Comparison of ENCODE assay signal across 8 cellular contexts in the genomic region with DNA sequence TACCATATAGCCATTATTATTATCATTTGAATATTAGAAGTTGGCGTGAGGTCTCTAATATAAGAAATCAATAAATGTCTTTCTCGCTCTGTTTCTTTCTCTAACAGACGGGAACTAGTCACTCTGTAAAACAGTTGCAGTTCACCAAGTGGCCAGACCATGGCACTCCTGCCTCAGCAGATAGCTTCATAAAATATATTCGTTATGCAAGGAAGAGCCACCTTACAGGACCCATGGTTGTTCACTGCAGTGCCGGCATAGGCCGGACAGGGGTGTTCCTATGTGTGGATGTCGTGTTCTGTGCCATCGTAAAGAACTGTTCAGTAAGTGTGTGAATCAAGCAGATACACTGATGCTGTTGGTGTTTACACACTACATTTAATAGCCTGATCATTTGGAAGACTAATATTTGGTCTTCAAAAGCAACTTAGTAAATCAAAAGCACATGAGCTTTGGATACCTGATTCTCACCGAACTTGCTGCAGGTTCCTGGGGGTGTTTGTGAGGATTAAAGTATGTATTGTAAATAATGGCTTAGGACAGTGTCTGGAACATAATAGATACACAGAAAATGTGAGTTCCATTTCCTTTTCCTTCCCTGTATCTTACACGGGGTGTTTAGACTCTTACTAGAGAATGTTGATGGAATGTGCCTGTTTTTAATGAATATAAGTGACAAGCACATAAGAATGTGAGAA.
DNase-seq lines count a peak whose midpoint lies in the region; ATAC-seq, FAIRE-seq and TF ChIP-seq lines count a peak whose summit lies in the region.
"Not testable (repeated sequence)": the region's sequence is repeated elsewhere in the genome, so short reads cannot be mapped to it uniquely, and the experiment has no call there.

No MANE protein-coding gene starts in this region.

- not testable (repeated sequence) for H3K27ac Mint-ChIP-seq in activated naive CD4-positive, alpha-beta T cell treated with anti-CD3 and anti-CD28 coated beads, Interleukin-2, amount 50 U/mL, for 72 hours; stimulated activated memory B cell treated with anti-CD40 and anti-IgM and Interleukin-4, amounts not matched to agents 10 μg/mL and 1 μg/mL and 100 μg/mL, for 72 hours

- not testable (repeated sequence) for H3K36me3 Mint-ChIP-seq in activated naive CD4-positive, alpha-beta T cell treated with anti-CD3 and anti-CD28 coated beads, Interleukin-2, amount 50 U/mL, for 72 hours; stimulated activated memory B cell treated with anti-CD40 and anti-IgM and Interleukin-4, amounts not matched to agents 10 μg/mL and 1 μg/mL and 100 μg/mL, for 72 hours

- TF ChIP-seq CTCF in kidney (IDR thresholded peaks at IDR 0.05; ENCODE audit: borderline replicate concordance, extremely low read depth, insufficient read depth): not testable (repeated sequence)

- H3K9me3 ChIP-seq in kidney (ENCODE audit: control insufficient read depth in 1 of 2, low read length in 2 of 2): not testable (repeated sequence)

- not testable (repeated sequence) for H3K36me3 ChIP-seq in kidney (ENCODE audit: control insufficient read depth in 1 of 2, insufficient read depth in 2 of 2, low read length in 2 of 2)

- not testable (repeated sequence) for DNase-seq in activated naive CD4-positive, alpha-beta T cell treated with anti-CD3 and anti-CD28 coated beads, Interleukin-2, amount 50 U/mL, for 72 hours (ENCODE audit: low spot score in 2 of 2); kidney

- not testable (repeated sequence) for H3K4me3 Mint-ChIP-seq in stimulated activated memory B cell treated with anti-CD40 and anti-IgM and Interleukin-4, amounts not matched to agents 10 μg/mL and 1 μg/mL and 100 μg/mL, for 72 hours

- peak; percentile 70 for ATAC-seq in GM18499 (IDR thresholded peaks at IDR 0.05; ENCODE audit: insufficient read depth, unreplicated experiment)
- peak; percentile 91 for ATAC-seq in GM19438 (IDR thresholded peaks at IDR 0.05; ENCODE audit: low read depth, unreplicated experiment)
- ATAC-seq in HG02610 (IDR thresholded peaks at IDR 0.05; ENCODE audit: unreplicated experiment): peak; percentile 95
- peak; percentile 76 for ATAC-seq in HG03097 (IDR thresholded peaks at IDR 0.05; ENCODE audit: low FRiP score, unreplicated experiment)
- peak; percentile 68 for ATAC-seq in HG03571 (IDR thresholded peaks at IDR 0.05; ENCODE audit: unreplicated experiment)
- peak; percentile 75 to 89 for ATAC-seq in activated naive CD4-positive, alpha-beta T cell treated with anti-CD3 and anti-CD28 coated beads, Interleukin-2, amount 50 U/mL, for 72 hours
- ATAC-seq in stimulated activated memory B cell treated with anti-CD40 and anti-IgM and Interleukin-4, amounts not matched to agents 10 μg/mL and 1 μg/mL and 100 μg/mL, for 72 hours: peak; percentile 88

- not testable (repeated sequence) for H3K27me3 Mint-ChIP-seq in stimulated activated memory B cell treated with anti-CD40 and anti-IgM and Interleukin-4, amounts not matched to agents 10 μg/mL and 1 μg/mL and 100 μg/mL, for 72 hours

- not testable (repeated sequence) for H3K4me1 Mint-ChIP-seq in stimulated activated memory B cell treated with anti-CD40 and anti-IgM and Interleukin-4, amounts not matched to agents 10 μg/mL and 1 μg/mL and 100 μg/mL, for 72 hours

- peak; percentile 95 for FAIRE-seq in kidney (lab: Jason Lieb, UNC)

- intact Hi-C loops in kidney (cut with DNase I): not testable (repeated sequence)

- H3K4me1 ChIP-seq in kidney (ENCODE audit: control insufficient read depth in 1 of 2, insufficient read depth in 1 of 2, low read depth in 1 of 2, low read length in 2 of 2): not testable (repeated sequence)

- H3K9me3 Mint-ChIP-seq in activated naive CD4-positive, alpha-beta T cell treated with anti-CD3 and anti-CD28 coated beads, Interleukin-2, amount 50 U/mL, for 72 hours; stimulated activated memory B cell treated with anti-CD40 and anti-IgM and Interleukin-4, amounts not matched to agents 10 μg/mL and 1 μg/mL and 100 μg/mL, for 72 hours: not testable (repeated sequence)

- not testable (repeated sequence) for H3K9ac ChIP-seq in kidney (ENCODE audit: low read length in 2 of 2)

- H3K27ac ChIP-seq in kidney (ENCODE audit: low read depth in 2 of 2, low read length in 2 of 2): not testable (repeated sequence)

- not testable (repeated sequence) for H3K4me3 ChIP-seq in kidney (ENCODE audit: low read length in 2 of 2)
